ENCODE assay signal across 24 cellular contexts in the genomic region with DNA sequence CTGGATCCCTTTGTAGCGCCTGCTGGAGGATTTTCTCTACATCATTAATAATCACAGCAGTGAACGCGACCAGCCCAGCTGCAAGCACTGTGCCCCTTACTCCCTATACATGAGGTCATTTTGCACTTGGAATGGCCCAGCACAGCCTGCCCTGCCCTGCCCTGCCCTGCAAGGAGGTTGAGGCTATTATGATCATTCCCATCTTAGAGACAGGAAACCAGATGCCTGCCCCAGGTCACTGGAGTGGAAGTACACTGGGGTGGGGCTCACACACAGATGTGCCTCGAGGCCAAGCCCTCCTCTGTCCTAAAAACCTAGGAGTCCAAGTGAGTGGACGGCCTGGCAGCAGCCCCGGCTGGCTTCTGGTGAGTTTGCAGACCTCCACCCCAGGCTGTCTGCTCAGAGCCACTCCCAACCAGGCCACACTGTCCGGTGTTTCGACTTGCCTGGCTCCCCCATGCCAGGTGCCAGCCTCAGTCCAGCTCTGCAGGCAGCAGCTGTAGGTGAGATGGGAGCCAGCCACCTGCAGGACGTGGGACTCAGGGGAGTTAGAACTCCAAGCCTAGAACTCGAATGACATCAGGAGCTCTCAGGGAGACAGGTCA.
"Had no signal": no experiment of that assay in that cellular context is flagged by ENCODE, and none has a peak within 500 bp of the region (broad histone marks: within the 10 kb centered on the region; RNA-seq: fewer than 3 reads in every experiment).

No MANE protein-coding gene starts in this region.

- H2AFZ ChIP-seq: neural progenitor cell had no signal

- H3K4me3 ChIP-seq: colonic mucosa, esophagus muscularis mucosa, mucosa of descending colon, neural progenitor cell, prostate gland, right atrium auricular region, sigmoid colon, stomach, thyroid gland had no signal

- H3K27me3 ChIP-seq: colonic mucosa, esophagus muscularis mucosa, right atrium auricular region, sigmoid colon, thyroid gland had no signal

- H3K9me3 ChIP-seq: colonic mucosa, esophagus muscularis mucosa, mucosa of descending colon, prostate gland, right atrium auricular region, sigmoid colon, stomach, thyroid gland had no signal

- H3K27ac ChIP-seq: colonic mucosa, esophagus muscularis mucosa, foreskin keratinocyte, neural progenitor cell, prostate gland, right atrium auricular region, sigmoid colon, stomach, thyroid gland had no signal

- H3K4me2 ChIP-seq: neural progenitor cell had no signal

- FAIRE-seq: endothelial cell of umbilical vein, keratinocyte had no signal

- DNase-seq: colonic mucosa; dermis blood vessel endothelial cell; effector memory CD4-positive, alpha-beta T cell; foreskin keratinocyte; mesenchymal stem cell; mucosa of descending colon; naive B cell; nucleus accumbens; sigmoid colon; stimulated activated CD4-positive, alpha-beta T cell treated with anti-CD3 and anti-CD28 coated beads, Interleukin-2, amount 100 ng/mL, for 24 hours; stimulated activated CD4-positive, alpha-beta T cell treated with anti-CD3 and anti-CD28 coated beads, Interleukin-4, amount 100 ng/mL, for 24 hours; stimulated activated naive CD4-positive, alpha-beta T cell treated with Interleukin-2 at 50 U/mL for 16 hours; stomach; trophoblast cell had no signal

- H3K9ac ChIP-seq: neural progenitor cell had no signal

- H3K4me1 ChIP-seq: colonic mucosa, esophagus muscularis mucosa, foreskin keratinocyte, neural progenitor cell, prostate gland, right atrium auricular region, sigmoid colon, stomach, thyroid gland had no signal

- ATAC-seq: foreskin keratinocyte; left lobe of liver; mucosa of descending colon; natural killer cell treated with Interleukin-12 subunit alpha and Interleukin-12 subunit beta and Interleukin-15 and Interleukin-18, amount 100 ng/mL, for 72 hours; stimulated activated effector memory CD8-positive, alpha-beta T cell treated with anti-CD3 and anti-CD28 coated beads, Interleukin-12 subunit alpha, Interleukin-12 subunit beta, amount 100 ng/mL, for 72 hours had no signal

- H3K36me3 ChIP-seq: colonic mucosa, esophagus muscularis mucosa, neural progenitor cell, prostate gland, right atrium auricular region, sigmoid colon, stomach, thyroid gland had no signal
